In the genomic region with DNA sequence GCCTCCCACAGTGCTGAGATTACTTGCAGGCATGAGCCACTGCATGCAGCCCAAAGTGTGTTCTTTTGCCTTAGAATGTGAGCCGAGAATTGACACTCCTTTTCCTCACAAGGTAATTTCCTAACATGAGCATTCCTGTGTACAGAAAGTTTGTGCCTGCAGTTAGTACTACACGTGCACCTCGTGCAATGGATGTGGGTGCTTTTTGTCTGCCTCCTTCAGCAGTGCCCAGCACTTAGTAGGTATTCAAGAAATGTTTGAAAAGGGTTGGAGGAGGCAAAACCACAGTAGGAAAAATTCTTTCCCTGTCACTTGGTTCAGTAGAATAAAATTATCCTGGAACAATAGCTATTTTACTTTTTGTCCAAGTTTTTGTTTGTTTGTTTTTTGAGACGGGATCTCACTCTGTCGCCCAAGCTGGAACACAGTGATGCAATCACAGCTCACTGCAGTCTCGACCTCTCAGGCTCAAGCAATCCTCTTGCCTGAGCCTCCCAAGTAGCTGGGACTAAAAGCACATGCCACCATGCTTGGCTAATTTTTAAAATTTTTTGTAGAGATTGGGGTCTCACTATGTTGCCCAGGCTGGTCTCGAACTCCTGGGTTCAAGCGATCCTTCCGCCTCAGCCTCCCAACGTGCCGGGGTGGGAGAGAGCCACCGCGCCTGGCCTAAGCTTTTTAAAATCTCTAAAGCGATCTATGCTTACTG, we compare ENCODE assay signal across 2 cellular contexts.
A peak's percentile ranks its signal among the peaks of the same experiment; 100 is the strongest.
TF ChIP-seq lines count a peak whose summit lies in the region.

No MANE protein-coding gene starts in this region.

TF ChIP-seq in HEK293, 187 proteins besides CTCF, POLR2A, EP300 and RAD21:
- TF ChIP-seq YY2 (tag by site-specific recombination; IDR thresholded peaks at IDR 0.05) = no peak
- peak; percentile 96 for TF ChIP-seq ZNF121 (tag by site-specific recombination; IDR thresholded peaks at IDR 0.05)
- TF ChIP-seq ZNF19 (tag by site-specific recombination; IDR thresholded peaks at IDR 0.05; ENCODE audit: low read depth) = 0 out of 2 replicates have a peak, but pooled peaks have one; percentile 4
- no peak for TF ChIP-seq ZNF350 (tag by site-specific recombination; IDR thresholded peaks at IDR 0.05)

TF ChIP-seq in GM12878, 131 proteins besides CTCF, POLR2A, EP300 and RAD21:
- TF ChIP-seq NFIC (IDR thresholded peaks at IDR 0.05; ENCODE audit: low read depth, low read length) (no peak), WRNIP1 (IDR thresholded peaks at IDR 0.05; ENCODE audit: borderline replicate concordance, low read depth, low read length) (no peak), SIN3A (IDR thresholded peaks at IDR 0.05; ENCODE audit: low read depth, low read length) (no peak), MTA3 (IDR thresholded peaks at IDR 0.05; ENCODE audit: borderline replicate concordance, low read length) (no peak)
